In the genomic region with DNA sequence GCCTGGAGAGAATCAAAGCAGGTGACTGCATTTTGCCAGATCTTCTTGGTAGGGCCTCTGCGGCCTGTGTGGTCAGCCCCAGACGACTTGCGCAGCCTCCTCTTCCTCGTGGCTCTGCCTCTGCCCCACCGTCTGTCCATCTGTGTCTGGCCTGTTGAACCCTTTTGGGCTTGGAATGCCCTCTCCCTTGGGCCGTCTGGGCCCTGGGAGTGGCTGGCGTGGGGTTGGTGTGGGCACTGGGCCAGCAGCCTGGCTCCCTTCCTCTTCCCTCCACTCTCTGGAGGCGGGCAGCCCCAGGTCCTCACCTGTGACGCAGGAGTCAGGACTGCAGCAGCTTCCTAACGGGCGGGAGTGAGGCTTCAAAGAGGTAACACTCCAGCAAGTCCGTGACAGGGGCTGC, we compare ENCODE assay signal across 1 cellular context.
A peak's percentile ranks its signal among the peaks of the same experiment; 100 is the strongest.
TF ChIP-seq lines count a peak whose summit lies in the region.

No MANE protein-coding gene starts in this region.

TF ChIP-seq in H1, 55 proteins besides CTCF, POLR2A, EP300 and RAD21:
- TF ChIP-seq USF2 (IDR thresholded peaks at IDR 0.05; ENCODE audit: low read length) = no peak
- TF ChIP-seq, protein P1, sequence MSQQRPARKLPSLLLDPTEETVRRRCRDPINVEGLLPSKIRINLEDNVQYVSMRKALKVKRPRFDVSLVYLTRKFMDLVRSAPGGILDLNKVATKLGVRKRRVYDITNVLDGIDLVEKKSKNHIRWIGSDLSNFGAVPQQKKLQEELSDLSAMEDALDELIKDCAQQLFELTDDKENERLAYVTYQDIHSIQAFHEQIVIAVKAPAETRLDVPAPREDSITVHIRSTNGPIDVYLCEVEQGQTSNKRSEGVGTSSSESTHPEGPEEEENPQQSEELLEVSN (IDR thresholded peaks at IDR 0.05) = peak; percentile 48; the same call in 1 of the 2 replicates
